In genomic region chr1:112954945-112955677, GRCh38 we compare ENCODE assay signal across 8 cellular contexts. TPM values are rescaled to one million over a fixed set of nuclear protein-coding genes. Genes with fewer than 3 reads are reported as not detected.
DNase-seq lines count a peak whose midpoint lies in the region; ATAC-seq and TF ChIP-seq lines count a peak whose summit lies in the region.

No MANE protein-coding gene starts in this region.

- H3K27me3 ChIP-seq in endodermal cell (ENCODE audit: control insufficient read depth, insufficient read depth, low read length, poor library complexity, severe bottlenecking) = no peaks in the 10 kb centered on the region

- H3K4me3 Mint-ChIP-seq in endodermal cell = peak overlapping the region; percentile 98

- H3K27ac Mint-ChIP-seq in endodermal cell = peak overlapping the region; percentile 98

- peaks cover 13% of the 10 kb centered on the region for H3K36me3 Mint-ChIP-seq in endodermal cell (ENCODE audit: low read depth)

- peaks cover 16% of the 10 kb centered on the region for H3K36me3 ChIP-seq in endodermal cell (ENCODE audit: control insufficient read depth, insufficient read depth, low read length)

- peak; percentile 9 for ATAC-seq in GM18873 (IDR thresholded peaks at IDR 0.05; ENCODE audit: low FRiP score, unreplicated experiment)
- ATAC-seq in HG03159 (IDR thresholded peaks at IDR 0.05; ENCODE audit: unreplicated experiment) = peak; percentile 8

- H3K9me3 Mint-ChIP-seq in endodermal cell = no peaks in the 10 kb centered on the region

- H3K9me3 ChIP-seq in endodermal cell (ENCODE audit: control insufficient read depth, low read length) = no peaks in the 10 kb centered on the region

- peak overlapping the region; percentile 96 for H3K27ac ChIP-seq in endodermal cell (ENCODE audit: low read depth, low read length)

- H3K4me3 ChIP-seq in AG10803 (ENCODE audit: low read length) (peak overlapping the region; percentile 87), endodermal cell (ENCODE audit: low read length) (peak overlapping the region; percentile 94)

- peaks cover 44% of the 10 kb centered on the region for H3K4me1 Mint-ChIP-seq in endodermal cell

- WGBS in endodermal cell (ENCODE audit: insufficient coverage in 1 of 2, insufficient read length in 1 of 2), 2 experiments = 0% methylated on average over 11 to 25 of the region's 25 CpGs

- peaks cover 3% of the 10 kb centered on the region for H3K4me1 ChIP-seq in endodermal cell (ENCODE audit: control insufficient read depth, insufficient read depth, low read length)

- no peak; the same call in 1 of the 2 replicates for TF ChIP-seq CTCF in AG10803 (conservative IDR thresholded peaks at IDR 0.05; ENCODE audit: low read length)
- no peak for TF ChIP-seq CTCF in endodermal cell (conservative IDR thresholded peaks at IDR 0.05)

- H3K27me3 Mint-ChIP-seq in endodermal cell (ENCODE audit: insufficient read depth) = no peaks in the 10 kb centered on the region

- H3K9ac ChIP-seq in endodermal cell (ENCODE audit: extremely low read depth, low read length, poor library complexity, severe bottlenecking) = peak overlapping the region; percentile 79

- peak; percentile 48 for DNase-seq in AG10803 (ENCODE audit: low read depth)
- peak; percentile 72 to 89 for DNase-seq in NCI-H526 (lab: John Stamatoyannopoulos, UW)
- DNase-seq in activated CD8-positive, alpha-beta memory T cell treated with anti-CD3 and anti-CD28 coated beads for 4 hours (ENCODE audit: low read depth in 2 of 2) = peak; percentile 20 to 21
- DNase-seq in endodermal cell = peak; percentile 92
- peak; percentile 45 for DNase-seq in midbrain (lab: John Stamatoyannopoulos, UW)
- peak; percentile 78 for DNase-seq in stimulated activated CD8-positive, alpha-beta memory T cell treated with anti-CD3 and anti-CD28 coated beads, Interleukin-4, amount 100 ng/mL, for 48 hours

RNA-seq across cellular contexts. Expression of gene SLC16A1, which starts 0.9 kb away (rescaled TPM):
- total RNA-seq in endodermal cell = 100 to 1,000 TPM; 229 to 248 TPM
- 145 TPM for polyA plus RNA-seq in endodermal cell (2013, experiment 1 of 2)
- 127 TPM for polyA plus RNA-seq in endodermal cell (2013, experiment 2 of 2)

Comparison
In these comparisons a context has a peak if more than half of its experiments do, and no peak if none do; other contexts are left out.
1. Peak in every context shown above with its lines: DNase-seq, ATAC-seq, H3K4me3 ChIP-seq and H3K27ac ChIP-seq.
2. DNase-seq: peak in every context shown above with its lines; median percentile 92 in endodermal cell; 80 in NCI-H526; 78 in stimulated activated CD8-positive, alpha-beta memory T cell treated with anti-CD3 and anti-CD28 coated beads, Interleukin-4, amount 100 ng/mL, for 48 hours; 48 in AG10803; 45 in midbrain; 20 in activated CD8-positive, alpha-beta memory T cell treated with anti-CD3 and anti-CD28 coated beads for 4 hours.